ENCODE assay signal across 23 cellular contexts in the genomic region with DNA sequence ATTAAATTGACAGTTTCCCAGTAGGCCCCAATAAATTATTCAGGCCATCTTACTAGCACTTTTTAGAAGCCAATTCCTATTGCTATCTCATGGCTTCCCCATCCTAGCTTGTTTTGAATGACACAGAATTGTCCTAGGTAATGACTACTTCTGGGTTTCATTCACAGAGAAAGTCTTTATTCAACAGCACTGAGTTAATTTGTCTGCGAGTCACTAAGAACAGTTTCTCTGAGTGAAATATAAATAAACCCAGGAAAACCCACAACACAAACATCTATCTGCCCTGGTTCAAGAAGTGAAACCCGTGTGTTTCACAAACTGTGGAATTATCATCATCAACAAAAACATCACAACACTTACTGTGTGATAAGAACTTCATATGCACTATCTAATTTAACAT.
"Had no signal": no experiment of that assay in that cellular context is flagged by ENCODE, and none has a peak within 500 bp of the region (broad histone marks: within the 10 kb centered on the region; RNA-seq: fewer than 3 reads in every experiment).

No MANE protein-coding gene starts in this region.

- DNase-seq: hippocampal formation; kidney; left colon; left ventricle myocardium inferior; midbrain; mucosa of descending colon; naive thymus-derived CD4-positive, alpha-beta T cell; nucleus accumbens; pancreas; posterior cingulate gyrus; retina; right cardiac atrium; spleen; stimulated activated CD4-positive, alpha-beta T cell treated with anti-CD3 and anti-CD28 coated beads, Interleukin-4, amount 100 ng/mL, for 24 hours; stimulated activated naive CD4-positive, alpha-beta T cell; uterus had no signal

- H3K4me1 ChIP-seq: left ventricle myocardium inferior, pancreas, prostate gland, spleen, tibial nerve, uterus had no signal

- H3K4me3 ChIP-seq: left ventricle myocardium inferior, lung, mucosa of descending colon, pancreas, prostate gland, skin epidermis, spleen, tibial nerve, uterus had no signal

- H3K27me3 ChIP-seq: pancreas, spleen, tibial nerve, uterus had no signal

- ATAC-seq: left colon; mucosa of descending colon; naive thymus-derived CD4-positive, alpha-beta T cell; natural killer cell treated with Interleukin-12 subunit alpha and Interleukin-12 subunit beta and Interleukin-15 and Interleukin-18, amount 100 ng/mL, for 72 hours; pancreas; right cardiac atrium; sciatic nerve; stimulated activated effector memory CD8-positive, alpha-beta T cell treated with anti-CD3 and anti-CD28 coated beads, Interleukin-12 subunit alpha, Interleukin-12 subunit beta, amount 100 ng/mL, for 72 hours had no signal

- H3K36me3 ChIP-seq: left ventricle myocardium inferior, pancreas, prostate gland, spleen, tibial nerve, uterus had no signal

- H3K9me3 ChIP-seq: left ventricle myocardium inferior, mucosa of descending colon, pancreas, prostate gland, spleen, tibial nerve, uterus had no signal

- H3K27ac ChIP-seq: left ventricle myocardium inferior, pancreas, prostate gland, skin epidermis, spleen, tibial nerve, uterus had no signal
